In genomic region chr5:74313896-74314295, GRCh38 we compare ENCODE assay signal across 19 cellular contexts.
"Had no signal": no experiment of that assay in that cellular context is flagged by ENCODE, and none has a peak within 500 bp of the region (broad histone marks: within the 10 kb centered on the region; RNA-seq: fewer than 3 reads in every experiment).

No MANE protein-coding gene starts in this region.

- H3K27ac ChIP-seq: body of pancreas, cardiac muscle cell, left lung, sigmoid colon had no signal

- H3K27ac Mint-ChIP-seq: activated CD4-positive, alpha-beta memory T cell treated with anti-CD3 and anti-CD28 coated beads, Interleukin-2, amount 10 ng/mL, durations not matched to agents 7 days and 5 days; activated naive CD8-positive, alpha-beta T cell treated with anti-CD3 and anti-CD28 coated beads, Interleukin-2, amount 50 U/mL, for 24 hours; activated T-cell treated with anti-CD3 and anti-CD28 coated beads, Interleukin-2, amount 50 U/mL, for 72 hours; naive thymus-derived CD4-positive, alpha-beta T cell had no signal

- H3K36me3 ChIP-seq: cardiac muscle cell, left lung, sigmoid colon had no signal

- DNase-seq: activated CD4-positive, alpha-beta memory T cell treated with anti-CD3 and anti-CD28 coated beads, Interleukin-2, amount 10 ng/mL, durations not matched to agents 7 days and 5 days; activated CD4-positive, alpha-beta T cell treated with anti-CD3 and anti-CD28 coated beads for 48 hours; activated gamma-delta T cell; activated naive CD4-positive, alpha-beta T cell treated with anti-CD3 and anti-CD28 coated beads, Interleukin-2, amount 50 U/mL, for 16 hours; activated naive CD8-positive, alpha-beta T cell treated with anti-CD3 and anti-CD28 coated beads, Interleukin-2, amount 50 U/mL, for 24 hours; activated T-cell treated with anti-CD3 and anti-CD28 coated beads, Interleukin-2, amount 50 U/mL, for 72 hours; body of pancreas; kidney glomerular epithelial cell; left lung; naive thymus-derived CD4-positive, alpha-beta T cell; occipital lobe; posterior cingulate gyrus; retina; sigmoid colon; stimulated activated CD4-positive, alpha-beta T cell treated with anti-CD3 and anti-CD28 coated beads, Interleukin-4, amount 100 ng/mL, for 24 hours; stimulated activated naive CD4-positive, alpha-beta T cell treated with Interleukin-2 at 50 U/mL for 16 hours; T-helper 2 cell had no signal

- H3K4me3 ChIP-seq: body of pancreas, cardiac muscle cell, left lung, sigmoid colon had no signal

- H3K9me3 Mint-ChIP-seq: activated CD4-positive, alpha-beta memory T cell treated with anti-CD3 and anti-CD28 coated beads, Interleukin-2, amount 10 ng/mL, durations not matched to agents 7 days and 5 days; activated naive CD8-positive, alpha-beta T cell treated with anti-CD3 and anti-CD28 coated beads, Interleukin-2, amount 50 U/mL, for 24 hours; activated T-cell treated with anti-CD3 and anti-CD28 coated beads, Interleukin-2, amount 50 U/mL, for 72 hours; naive thymus-derived CD4-positive, alpha-beta T cell; neural crest cell had no signal

- ATAC-seq: activated naive CD8-positive, alpha-beta T cell treated with anti-CD3 and anti-CD28 coated beads, Interleukin-2, amount 50 U/mL, for 24 hours; activated T-cell treated with anti-CD3 and anti-CD28 coated beads, Interleukin-2, amount 50 U/mL, for 72 hours; body of pancreas; left lung; naive thymus-derived CD4-positive, alpha-beta T cell had no signal

- H3K9me3 ChIP-seq: body of pancreas, left lung, sigmoid colon had no signal

- H3K4me1 Mint-ChIP-seq: activated CD4-positive, alpha-beta memory T cell treated with anti-CD3 and anti-CD28 coated beads, Interleukin-2, amount 10 ng/mL, durations not matched to agents 7 days and 5 days; naive thymus-derived CD4-positive, alpha-beta T cell had no signal

- H3K4me1 ChIP-seq: body of pancreas had no signal

- H3K4me3 Mint-ChIP-seq: activated CD4-positive, alpha-beta memory T cell treated with anti-CD3 and anti-CD28 coated beads, Interleukin-2, amount 10 ng/mL, durations not matched to agents 7 days and 5 days; activated naive CD8-positive, alpha-beta T cell treated with anti-CD3 and anti-CD28 coated beads, Interleukin-2, amount 50 U/mL, for 24 hours; activated T-cell treated with anti-CD3 and anti-CD28 coated beads, Interleukin-2, amount 50 U/mL, for 72 hours; naive thymus-derived CD4-positive, alpha-beta T cell; neural crest cell had no signal

- H3K27me3 ChIP-seq: body of pancreas, cardiac muscle cell, left lung, sigmoid colon had no signal
